Comparison of ENCODE assay signal across 9 cellular contexts in the genomic region with DNA sequence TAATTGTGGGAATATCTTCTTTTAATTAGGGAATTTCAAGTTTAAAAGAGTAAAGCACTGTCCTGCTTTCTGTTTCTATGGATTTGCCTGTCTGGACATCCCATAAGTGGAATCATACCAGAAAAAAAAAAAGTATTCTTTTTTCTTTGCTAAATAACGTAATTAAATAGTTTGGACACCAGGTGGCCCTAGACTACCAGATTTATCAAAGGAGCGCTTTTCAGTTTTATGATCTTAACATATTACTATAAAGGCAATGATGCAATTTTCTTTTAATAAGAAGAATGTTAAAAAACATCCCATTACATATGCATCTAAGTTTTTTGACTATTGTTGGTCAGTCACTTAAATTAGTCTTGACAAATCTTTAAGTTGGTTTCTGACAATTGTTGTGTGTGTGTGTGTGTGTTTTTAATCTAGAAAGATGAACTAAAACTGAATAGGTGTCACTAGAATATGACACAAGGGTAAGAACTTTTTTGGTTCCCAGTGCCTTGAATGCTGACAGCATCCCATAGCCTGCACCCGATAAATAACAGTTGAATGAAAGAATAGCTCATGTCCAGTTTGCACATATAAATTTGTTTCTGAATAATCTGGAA. TPM values are rescaled to one million over a fixed set of nuclear protein-coding genes. Genes with fewer than 3 reads are reported as not detected.
A peak's percentile ranks its signal among the peaks of the same experiment; 100 is the strongest.
DNase-seq lines count a peak whose midpoint lies in the region; ATAC-seq and TF ChIP-seq lines count a peak whose summit lies in the region.
"Had no signal": no experiment of that assay in that cellular context is flagged by ENCODE, and none has a peak within 500 bp of the region (broad histone marks: within the 10 kb centered on the region; RNA-seq: fewer than 3 reads in every experiment).

No MANE protein-coding gene starts in this region.

- no peaks in the 10 kb centered on the region for H3K4me1 Mint-ChIP-seq in activated CD4-positive, alpha-beta T cell treated with anti-CD3 and anti-CD28 coated beads, Interleukin-2, amount 10 ng/mL, durations not matched to agents 24 days and 14 days

- DNase-seq in DMS153 treated with DMSO at 0.1 percent for 48 hours (lab: John Stamatoyannopoulos, UW; ENCODE audit: unreplicated experiment) = peak; percentile 35
- DNase-seq in LNCaP clone FGC (ENCODE audit: low read depth) = peak; percentile 27
- DNase-seq in foreskin keratinocyte = peak; percentile 13 to 17
- no peak for DNase-seq in smooth muscle cell (lab: John Stamatoyannopoulos, UW; ENCODE audit: unreplicated experiment)
- DNase-seq in activated CD4-positive, alpha-beta T cell treated with anti-CD3 and anti-CD28 coated beads, Interleukin-2, amount 10 ng/mL, durations not matched to agents 24 days and 14 days = no peak
- DNase-seq: left cardiac atrium had no signal

- H3K27me3 ChIP-seq in foreskin keratinocyte = no peaks in the 10 kb centered on the region
- H3K27me3 ChIP-seq in smooth muscle cell (ENCODE audit: low read depth) = no peaks in the 10 kb centered on the region

- WGBS in smooth muscle cell (ENCODE audit: low lambda C conversion rate) = 37% methylated on average over 3 of the region's 3 CpGs

- H3K4me3 ChIP-seq in LNCaP clone FGC (ENCODE audit: low read depth, low read length) = no peak overlapping the region
- H3K4me3 ChIP-seq in smooth muscle cell = no peak overlapping the region

- no peak overlapping the region for H3K27ac Mint-ChIP-seq in activated CD4-positive, alpha-beta T cell treated with anti-CD3 and anti-CD28 coated beads, Interleukin-2, amount 10 ng/mL, durations not matched to agents 24 days and 14 days

- TF ChIP-seq CTCF in LNCaP clone FGC (IDR thresholded peaks at IDR 0.05; ENCODE audit: control insufficient read depth, extremely low read depth, insufficient read depth) = peak; percentile 52
- TF ChIP-seq CTCF in foreskin keratinocyte (conservative IDR thresholded peaks at IDR 0.05) = peak; percentile 70
- peak; percentile 71 for TF ChIP-seq CTCF in smooth muscle cell (IDR thresholded peaks at IDR 0.05; ENCODE audit: borderline replicate concordance, insufficient read depth, poor library complexity, severe bottlenecking)

- no peaks in the 10 kb centered on the region for H3K79me2 ChIP-seq in smooth muscle cell (ENCODE audit: low read depth)

- H2AFZ ChIP-seq in smooth muscle cell (ENCODE audit: low read depth) = no peak overlapping the region

- H3K9ac ChIP-seq in smooth muscle cell (ENCODE audit: low read depth) = no peak overlapping the region

- H3K36me3 ChIP-seq in smooth muscle cell (ENCODE audit: low read depth) = no peaks in the 10 kb centered on the region

- no peaks in the 10 kb centered on the region for H3K36me3 Mint-ChIP-seq in activated CD4-positive, alpha-beta T cell treated with anti-CD3 and anti-CD28 coated beads, Interleukin-2, amount 10 ng/mL, durations not matched to agents 24 days and 14 days (ENCODE audit: low read depth)

- H3K9me3 Mint-ChIP-seq in activated CD4-positive, alpha-beta T cell treated with anti-CD3 and anti-CD28 coated beads, Interleukin-2, amount 10 ng/mL, durations not matched to agents 24 days and 14 days = no peaks in the 10 kb centered on the region

- H3K27ac ChIP-seq in foreskin keratinocyte (no peak overlapping the region), smooth muscle cell (ENCODE audit: low read depth) (no peak overlapping the region)

- no peaks in the 10 kb centered on the region for H4K20me1 ChIP-seq in smooth muscle cell (ENCODE audit: low read depth)

- H3F3A ChIP-seq in smooth muscle cell (ENCODE audit: low read depth) = no peaks in the 10 kb centered on the region

- ATAC-seq in SK-N-SH treated with all-trans-retinoic acid at 6 μM for 48 hours (peak; percentile 40; the same call in 1 of the 3 replicates), foreskin keratinocyte (peak; percentile 20), HG03025 (IDR thresholded peaks at IDR 0.05; ENCODE audit: low FRiP score, unreplicated experiment) (no peak), HG03175 (IDR thresholded peaks at IDR 0.05; ENCODE audit: unreplicated experiment) (no peak)

- H3K4me1 ChIP-seq in foreskin keratinocyte (no peaks in the 10 kb centered on the region), smooth muscle cell (ENCODE audit: low read depth) (no peaks in the 10 kb centered on the region)

- H3K4me2 ChIP-seq in smooth muscle cell = no peak overlapping the region

- H3K4me3 Mint-ChIP-seq in activated CD4-positive, alpha-beta T cell treated with anti-CD3 and anti-CD28 coated beads, Interleukin-2, amount 10 ng/mL, durations not matched to agents 24 days and 14 days = no peak overlapping the region

- H3K9me3 ChIP-seq in smooth muscle cell (replicated peaks; ENCODE audit: low read depth) = no peaks in the 10 kb centered on the region

- peaks cover 15% of the 10 kb centered on the region for H3K27me3 Mint-ChIP-seq in activated CD4-positive, alpha-beta T cell treated with anti-CD3 and anti-CD28 coated beads, Interleukin-2, amount 10 ng/mL, durations not matched to agents 24 days and 14 days

- intact Hi-C loops in activated CD4-positive, alpha-beta T cell treated with anti-CD3 and anti-CD28 coated beads, Interleukin-2, amount 10 ng/mL, durations not matched to agents 24 days and 14 days (cut with micrococcal nuclease) = loop anchor here (2.0 to 5.0 kb wide), 3 partner anchors 495 to 701 kb away; no protein-coding TSS in a partner anchor

TF ChIP-seq in SK-N-SH treated with all-trans-retinoic acid at 6 μM for 48 hours, 23 proteins besides CTCF, POLR2A, EP300 and RAD21:
- TF ChIP-seq, protein P1, sequence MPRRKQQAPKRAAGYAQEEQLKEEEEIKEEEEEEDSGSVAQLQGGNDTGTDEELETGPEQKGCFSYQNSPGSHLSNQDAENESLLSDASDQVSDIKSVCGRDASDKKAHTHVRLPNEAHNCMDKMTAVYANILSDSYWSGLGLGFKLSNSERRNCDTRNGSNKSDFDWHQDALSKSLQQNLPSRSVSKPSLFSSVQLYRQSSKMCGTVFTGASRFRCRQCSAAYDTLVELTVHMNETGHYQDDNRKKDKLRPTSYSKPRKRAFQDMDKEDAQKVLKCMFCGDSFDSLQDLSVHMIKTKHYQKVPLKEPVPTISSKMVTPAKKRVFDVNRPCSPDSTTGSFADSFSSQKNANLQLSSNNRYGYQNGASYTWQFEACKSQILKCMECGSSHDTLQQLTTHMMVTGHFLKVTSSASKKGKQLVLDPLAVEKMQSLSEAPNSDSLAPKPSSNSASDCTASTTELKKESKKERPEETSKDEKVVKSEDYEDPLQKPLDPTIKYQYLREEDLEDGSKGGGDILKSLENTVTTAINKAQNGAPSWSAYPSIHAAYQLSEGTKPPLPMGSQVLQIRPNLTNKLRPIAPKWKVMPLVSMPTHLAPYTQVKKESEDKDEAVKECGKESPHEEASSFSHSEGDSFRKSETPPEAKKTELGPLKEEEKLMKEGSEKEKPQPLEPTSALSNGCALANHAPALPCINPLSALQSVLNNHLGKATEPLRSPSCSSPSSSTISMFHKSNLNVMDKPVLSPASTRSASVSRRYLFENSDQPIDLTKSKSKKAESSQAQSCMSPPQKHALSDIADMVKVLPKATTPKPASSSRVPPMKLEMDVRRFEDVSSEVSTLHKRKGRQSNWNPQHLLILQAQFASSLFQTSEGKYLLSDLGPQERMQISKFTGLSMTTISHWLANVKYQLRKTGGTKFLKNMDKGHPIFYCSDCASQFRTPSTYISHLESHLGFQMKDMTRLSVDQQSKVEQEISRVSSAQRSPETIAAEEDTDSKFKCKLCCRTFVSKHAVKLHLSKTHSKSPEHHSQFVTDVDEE (CRISPR knock-in tag; IDR thresholded peaks at IDR 0.05) = no peak
- no peak for TF ChIP-seq ZC3H10 (CRISPR knock-in tag; IDR thresholded peaks at IDR 0.05)
- no peak for TF ChIP-seq ZFP3 (CRISPR knock-in tag; IDR thresholded peaks at IDR 0.05)

RNA-seq across cellular contexts. Expression of a gene that starts 49.5 kb away (rescaled TPM):
- 19.2 and 21.3 TPM in 2 replicates for total RNA-seq in foreskin keratinocyte
- polyA plus RNA-seq in foreskin keratinocyte = 7.3 and 8.2 TPM in 2 replicates
- total RNA-seq in smooth muscle cell = 20.5 and 22.0 TPM in 2 replicates
- polyA plus RNA-seq in smooth muscle cell = 17.0 and 17.6 TPM in 2 replicates
- total RNA-seq in activated CD4-positive, alpha-beta T cell treated with anti-CD3 and anti-CD28 coated beads, Interleukin-2, amount 10 ng/mL, durations not matched to agents 24 days and 14 days = 34.2 and 37.7 TPM in 2 replicates

RNA-seq across cellular contexts. Expression of a gene that starts 49.7 kb away (rescaled TPM):
- total RNA-seq in foreskin keratinocyte = 63.4 and 63.9 TPM in 2 replicates
- polyA plus RNA-seq in foreskin keratinocyte = 53.6 and 58.6 TPM in 2 replicates
- 33.8 and 50.5 TPM in 2 replicates for total RNA-seq in smooth muscle cell
- polyA plus RNA-seq in smooth muscle cell = 35.3 and 38.5 TPM in 2 replicates
- 86.5 and 88.7 TPM in 2 replicates for total RNA-seq in activated CD4-positive, alpha-beta T cell treated with anti-CD3 and anti-CD28 coated beads, Interleukin-2, amount 10 ng/mL, durations not matched to agents 24 days and 14 days

RNA-seq across cellular contexts. Expression of a gene that starts 57.3 kb away (rescaled TPM):
- total RNA-seq in foreskin keratinocyte = 13.1 and 14.5 TPM in 2 replicates
- 2.4 and 3.1 TPM in 2 replicates for polyA plus RNA-seq in foreskin keratinocyte
- total RNA-seq in smooth muscle cell = 4.1 and 5.6 TPM in 2 replicates
- polyA plus RNA-seq in smooth muscle cell = 3.2 and 6.4 TPM in 2 replicates
- total RNA-seq in activated CD4-positive, alpha-beta T cell treated with anti-CD3 and anti-CD28 coated beads, Interleukin-2, amount 10 ng/mL, durations not matched to agents 24 days and 14 days = not detected in 2 replicates

Comparison
In these comparisons a context has a peak if more than half of its experiments do, and no peak if none do; other contexts are left out.
1. DNase-seq: peak in DMS153 treated with DMSO at 0.1 percent for 48 hours (single experiment), LNCaP clone FGC (single experiment) and foreskin keratinocyte (2 of 2); none in smooth muscle cell (single experiment) and activated CD4-positive, alpha-beta T cell treated with anti-CD3 and anti-CD28 coated beads, Interleukin-2, amount 10 ng/mL, durations not matched to agents 24 days and 14 days (single experiment).
2. ATAC-seq: peak in SK-N-SH treated with all-trans-retinoic acid at 6 μM for 48 hours (single experiment) and foreskin keratinocyte (single experiment); none in HG03025 (single experiment) and HG03175 (single experiment).
3. Peak in every context shown above with its lines, with median percentiles within 50 percentile points of each other: CTCF ChIP-seq.